In genomic region chr1:246418565-246419312, GRCh38 we compare ENCODE assay signal across 21 cellular contexts.
DNase-seq lines count a peak whose midpoint lies in the region; ATAC-seq and TF ChIP-seq lines count a peak whose summit lies in the region.
"Had no signal": no experiment of that assay in that cellular context is flagged by ENCODE, and none has a peak within 500 bp of the region (broad histone marks: within the 10 kb centered on the region; RNA-seq: fewer than 3 reads in every experiment).

No MANE protein-coding gene starts in this region.

- no peaks in the 10 kb centered on the region for H3K4me1 ChIP-seq in left ventricle myocardium inferior

- H3K9me3 ChIP-seq in left ventricle myocardium inferior (replicated peaks): no peaks in the 10 kb centered on the region

- H3K27ac ChIP-seq in left ventricle myocardium inferior (replicated peaks): no peak overlapping the region
- H3K27ac ChIP-seq: 22Rv1 had no signal

- H3K4me3 ChIP-seq in left ventricle myocardium inferior: no peak overlapping the region

- peak; percentile 38 for ATAC-seq in Right ventricle myocardium superior (ENCODE audit: poor library complexity)
- no peak for ATAC-seq in HG03571 (IDR thresholded peaks at IDR 0.05; ENCODE audit: unreplicated experiment)
- ATAC-seq: HepG2, PC-3, SK-N-SH treated with all-trans-retinoic acid at 6 μM for 48 hours had no signal

- DNase-seq in Right ventricle myocardium superior (no peak), left ventricle myocardium inferior (no peak), NCI-H524 treated with DMSO at 0.1 percent for 48 hours (lab: John Stamatoyannopoulos, UW) (peak; percentile 28), cerebellum (ENCODE audit: low spot score) (peak; percentile 77), midbrain (lab: John Stamatoyannopoulos, UW) (no peak), hepatic stellate cell (ENCODE audit: low spot score) (no peak), AG20443 (ENCODE audit: low spot score) (no peak)
- DNase-seq: Caco-2; CD4-positive, CD25-positive, alpha-beta regulatory T cell; EL; KG1; MV-4-11; NCI-H187 treated with DMSO at 0.1 percent for 48 hours; NCI-H748 treated with DMSO at 0.1 percent for 48 hours; PC-3; RPMI8226; SIG-M5 had no signal

- H3K27me3 ChIP-seq in left ventricle myocardium inferior (ENCODE audit: low read depth): no peaks in the 10 kb centered on the region

- no peak for TF ChIP-seq CTCF in left ventricle myocardium inferior (IDR thresholded peaks at IDR 0.05; ENCODE audit: borderline replicate concordance)

- intact Hi-C loops in Right ventricle myocardium superior (cut with DNase I) (no loop called here), left ventricle myocardium inferior (cut with micrococcal nuclease) (no loop called here)

- H3K36me3 ChIP-seq in left ventricle myocardium inferior: no peaks in the 10 kb centered on the region

Comparison
In these comparisons a context has a peak if more than half of its experiments do, and no peak if none do; other contexts are left out.
1. DNase-seq: peak in NCI-H524 treated with DMSO at 0.1 percent for 48 hours (single experiment) and cerebellum (single experiment); none in Right ventricle myocardium superior (single experiment), left ventricle myocardium inferior (single experiment), midbrain (single experiment), hepatic stellate cell (single experiment) and AG20443 (single experiment).